10 cellular contexts compared by ENCODE assay signal in genomic region chr7:101172005-101172853, GRCh38. TPM values are rescaled to one million over a fixed set of nuclear protein-coding genes. Genes with fewer than 3 reads are reported as not detected.
DNase-seq lines count a peak whose midpoint lies in the region; ATAC-seq and TF ChIP-seq lines count a peak whose summit lies in the region.
"Had no signal": no experiment of that assay in that cellular context is flagged by ENCODE, and none has a peak within 500 bp of the region (broad histone marks: within the 10 kb centered on the region; RNA-seq: fewer than 3 reads in every experiment).

No MANE protein-coding gene starts in this region.

- no peak overlapping the region for H3K9ac ChIP-seq in MM.1S (ENCODE audit: low read length)

- peak overlapping the region; percentile 61 for H3K4me3 Mint-ChIP-seq in Calu3 (ENCODE audit: low read depth, unreplicated experiment)
- H3K4me3 Mint-ChIP-seq in WTC11, result peak overlapping the region; percentile 74
- H3K4me3 Mint-ChIP-seq in naive B cell, result peak overlapping the region in 6 of 8 donors; percentile 60 to 81 (median 66)

- H3K79me2 ChIP-seq in MM.1S (ENCODE audit: low read length), result no peaks in the 10 kb centered on the region

- H3K4me2 ChIP-seq in MM.1S (ENCODE audit: low read depth, low read length), result peak overlapping the region; percentile 29

- H3K9me3 ChIP-seq in MM.1S (replicated peaks; ENCODE audit: insufficient read depth, low read length), result no peaks in the 10 kb centered on the region
- H3K9me3 ChIP-seq in left lung, result no peaks in the 10 kb centered on the region

- POLR2A ChIA-PET in WTC11 (lab: Charles Lee), result interaction anchor here (0.9 to 2.0 kb wide), 4 partner anchors 10 to 28 kb away, joined by 3 to 15 read pairs (median 4); no protein-coding TSS in a partner anchor

- peak; percentile 13 for ATAC-seq in WTC11
- ATAC-seq in naive B cell (ENCODE audit: low read depth in 2 of 2), result peak; percentile 72 to 84
- no peak for ATAC-seq in GM18502 (IDR thresholded peaks at IDR 0.05; ENCODE audit: poor library complexity, unreplicated experiment)
- no peak for ATAC-seq in left lung

- H3K4me3 ChIP-seq in MM.1S (ENCODE audit: low read length) (no peak overlapping the region; the same call in 1 of the 2 replicates), left lung (no peak overlapping the region)

- CTCF ChIA-PET in Calu3 (lab: Charles Lee), result interaction anchor here (1.5 kb wide), 1 partner anchor 20 kb away, joined by 5 read pairs; no protein-coding TSS in a partner anchor
- CTCF ChIA-PET in WTC11 (lab: Charles Lee), result interaction anchor here (0.7 to 6.9 kb wide), 13 partner anchors 9 to 111 kb away, joined by 3 to 86 read pairs (median 16); partner anchors contain the start of gene AP1S1

- H3K4me1 Mint-ChIP-seq in Calu3 (ENCODE audit: low read depth, unreplicated experiment), result peaks cover 33% of the 10 kb centered on the region
- peaks cover 57% of the 10 kb centered on the region for H3K4me1 Mint-ChIP-seq in WTC11
- H3K4me1 Mint-ChIP-seq in naive B cell, result peaks cover 43 to 56% (median 53%) of the 10 kb centered on the region in 3 donors

- H3K9me3 Mint-ChIP-seq in Calu3 (ENCODE audit: low read depth, unreplicated experiment) (no peaks in the 10 kb centered on the region), WTC11 (no peaks in the 10 kb centered on the region), naive B cell (peaks cover 0 to 11% (median 4%) of the 10 kb centered on the region in 7 donors)

- peaks cover 20% of the 10 kb centered on the region for H3K36me3 Mint-ChIP-seq in Calu3 (ENCODE audit: insufficient read depth, unreplicated experiment)
- H3K36me3 Mint-ChIP-seq in WTC11, result no peaks in the 10 kb centered on the region
- H3K36me3 Mint-ChIP-seq in naive B cell, result peaks cover 0 to 42% of the 10 kb centered on the region in 2 donors

- intact Hi-C loops in Calu3 (cut with micrococcal nuclease; ENCODE audit: unreplicated experiment) (no loop called here), left lung (cut with DNase I) (no loop called here)

- DNase-seq in Calu3 (no peak), MM.1S (peak; percentile 41), WTC11 (ENCODE audit: low spot score) (peak; percentile 58), naive B cell (peak; percentile 59), activated gamma-delta T cell (lab: John Stamatoyannopoulos, UW) (no peak), left lung (no peak), NCI-H1694 treated with DMSO at 0.1 percent for 48 hours (lab: John Stamatoyannopoulos, UW) (no peak)
- DNase-seq: hippocampal formation; stimulated activated CD4-positive, alpha-beta T cell treated with anti-CD3 and anti-CD28 coated beads, Interleukin-15, amount 100 ng/mL, for 24 hours had no signal

- BruUV-seq in Calu3 (replicated peaks; lab: Mats Ljungman, UMichigan), result no TSS peak

- H3F3A ChIP-seq in MM.1S (ENCODE audit: insufficient read depth, low read length), result no peaks in the 10 kb centered on the region

- H4K20me1 ChIP-seq in MM.1S (ENCODE audit: insufficient read depth, low read length), result no peaks in the 10 kb centered on the region

- peaks cover 100% of the 10 kb centered on the region for H3K27me3 Mint-ChIP-seq in Calu3 (ENCODE audit: unreplicated experiment)
- H3K27me3 Mint-ChIP-seq in WTC11 (ENCODE audit: low read depth), result peaks cover 100% of the 10 kb centered on the region
- H3K27me3 Mint-ChIP-seq in naive B cell, result peaks cover 77 to 100% (median 95%) of the 10 kb centered on the region in 3 donors

- TF ChIP-seq CTCF in Calu3 (IDR thresholded peaks at IDR 0.05; ENCODE audit: unreplicated experiment) (no peak), MM.1S (IDR thresholded peaks at IDR 0.05; ENCODE audit: low read length) (no peak), WTC11 (IDR thresholded peaks at IDR 0.05) (no peak), left lung (IDR thresholded peaks at IDR 0.05) (no peak)

- no peak overlapping the region for H2AFZ ChIP-seq in MM.1S (ENCODE audit: low read length)

- no peaks in the 10 kb centered on the region for H3K9me2 ChIP-seq in MM.1S (replicated peaks; ENCODE audit: insufficient read depth, low read length)

- H3K27me3 ChIP-seq in MM.1S (replicated peaks; ENCODE audit: insufficient read depth, low read length) (peaks cover 96% of the 10 kb centered on the region), left lung (peaks cover 96 to 100% of the 10 kb centered on the region in 2 donors)

- H3K27ac ChIP-seq in MM.1S (ENCODE audit: low read length) (no peak overlapping the region), left lung (no peak overlapping the region)

- 0 out of 2 replicates have a peak, but pooled peaks cover 3% of the 10 kb centered on the region for H3K4me1 ChIP-seq in MM.1S (ENCODE audit: low read length)
- H3K4me1 ChIP-seq in left lung, result peaks cover 14 to 39% of the 10 kb centered on the region in 2 donors

- H3K27ac Mint-ChIP-seq in Calu3 (ENCODE audit: unreplicated experiment) (no peak overlapping the region), WTC11 (no peak overlapping the region), naive B cell (peak overlapping the region in 4 of 6 donors; percentile 49 to 95 (median 82))

- H3K36me3 ChIP-seq in MM.1S (replicated peaks; ENCODE audit: insufficient read depth, low read length) (no peaks in the 10 kb centered on the region), left lung (no peaks in the 10 kb centered on the region)

TF ChIP-seq in WTC11, 78 proteins besides CTCF, POLR2A, EP300 and RAD21 (continues in another document):
- TF ChIP-seq, protein P1, sequence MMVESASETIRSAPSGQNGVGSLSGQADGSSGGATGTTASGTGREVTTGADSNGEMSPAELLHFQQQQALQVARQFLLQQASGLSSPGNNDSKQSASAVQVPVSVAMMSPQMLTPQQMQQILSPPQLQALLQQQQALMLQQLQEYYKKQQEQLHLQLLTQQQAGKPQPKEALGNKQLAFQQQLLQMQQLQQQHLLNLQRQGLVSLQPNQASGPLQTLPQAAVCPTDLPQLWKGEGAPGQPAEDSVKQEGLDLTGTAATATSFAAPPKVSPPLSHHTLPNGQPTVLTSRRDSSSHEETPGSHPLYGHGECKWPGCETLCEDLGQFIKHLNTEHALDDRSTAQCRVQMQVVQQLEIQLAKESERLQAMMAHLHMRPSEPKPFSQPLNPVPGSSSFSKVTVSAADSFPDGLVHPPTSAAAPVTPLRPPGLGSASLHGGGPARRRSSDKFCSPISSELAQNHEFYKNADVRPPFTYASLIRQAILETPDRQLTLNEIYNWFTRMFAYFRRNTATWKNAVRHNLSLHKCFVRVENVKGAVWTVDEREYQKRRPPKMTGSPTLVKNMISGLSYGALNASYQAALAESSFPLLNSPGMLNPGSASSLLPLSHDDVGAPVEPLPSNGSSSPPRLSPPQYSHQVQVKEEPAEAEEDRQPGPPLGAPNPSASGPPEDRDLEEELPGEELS (CRISPR knock-in tag; IDR thresholded peaks at IDR 0.05), result peak; percentile 7; the same call in 1 of the 2 replicates
- TF ChIP-seq NR3C1 (CRISPR knock-in tag; conservative IDR thresholded peaks at IDR 0.05; ENCODE audit: low read depth) (no peak), TCF7 (CRISPR knock-in tag; IDR thresholded peaks at IDR 0.05; ENCODE audit: low read depth) (0 out of 2 replicates have a peak, but pooled peaks have one; percentile 18), NR1H2 (CRISPR knock-in tag; IDR thresholded peaks at IDR 0.05) (no peak), GTF2I (CRISPR knock-in tag; conservative IDR thresholded peaks at IDR 0.05) (no peak), MLX (CRISPR knock-in tag; IDR thresholded peaks at IDR 0.05) (no peak), ELF4 (CRISPR knock-in tag; IDR thresholded peaks at IDR 0.05; ENCODE audit: low read depth) (no peak), CREM (CRISPR knock-in tag; IDR thresholded peaks at IDR 0.05) (no peak)
- TF ChIP-seq, protein P2, sequence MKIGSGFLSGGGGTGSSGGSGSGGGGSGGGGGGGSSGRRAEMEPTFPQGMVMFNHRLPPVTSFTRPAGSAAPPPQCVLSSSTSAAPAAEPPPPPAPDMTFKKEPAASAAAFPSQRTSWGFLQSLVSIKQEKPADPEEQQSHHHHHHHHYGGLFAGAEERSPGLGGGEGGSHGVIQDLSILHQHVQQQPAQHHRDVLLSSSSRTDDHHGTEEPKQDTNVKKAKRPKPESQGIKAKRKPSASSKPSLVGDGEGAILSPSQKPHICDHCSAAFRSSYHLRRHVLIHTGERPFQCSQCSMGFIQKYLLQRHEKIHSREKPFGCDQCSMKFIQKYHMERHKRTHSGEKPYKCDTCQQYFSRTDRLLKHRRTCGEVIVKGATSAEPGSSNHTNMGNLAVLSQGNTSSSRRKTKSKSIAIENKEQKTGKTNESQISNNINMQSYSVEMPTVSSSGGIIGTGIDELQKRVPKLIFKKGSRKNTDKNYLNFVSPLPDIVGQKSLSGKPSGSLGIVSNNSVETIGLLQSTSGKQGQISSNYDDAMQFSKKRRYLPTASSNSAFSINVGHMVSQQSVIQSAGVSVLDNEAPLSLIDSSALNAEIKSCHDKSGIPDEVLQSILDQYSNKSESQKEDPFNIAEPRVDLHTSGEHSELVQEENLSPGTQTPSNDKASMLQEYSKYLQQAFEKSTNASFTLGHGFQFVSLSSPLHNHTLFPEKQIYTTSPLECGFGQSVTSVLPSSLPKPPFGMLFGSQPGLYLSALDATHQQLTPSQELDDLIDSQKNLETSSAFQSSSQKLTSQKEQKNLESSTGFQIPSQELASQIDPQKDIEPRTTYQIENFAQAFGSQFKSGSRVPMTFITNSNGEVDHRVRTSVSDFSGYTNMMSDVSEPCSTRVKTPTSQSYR (CRISPR knock-in tag; IDR thresholded peaks at IDR 0.05), result no peak

RNA-seq across cellular contexts. Expression of gene VGF, which starts 6.9 kb away (rescaled TPM):
- total RNA-seq in Calu3 (2022) (0.14 and 0.81 TPM in 2 replicates), WTC11 (2021) (5.2 to 6.4 TPM (median 5.6 TPM) in 3 replicates), left lung (not detected)
- not detected for polyA plus RNA-seq in naive B cell (ENCODE audit: low read depth in 6 of 6)

RNA-seq across cellular contexts. Expression of gene NAT16, which starts 7.9 kb away (rescaled TPM):
- total RNA-seq in Calu3 (2022) (not detected in 2 replicates), WTC11 (2021) (0.32 to 0.62 TPM (median 0.39 TPM) in 3 replicates), left lung (not detected)
- polyA plus RNA-seq in naive B cell (ENCODE audit: low read depth in 6 of 6), result not detected

RNA-seq across cellular contexts. Expression of gene AP1S1, which starts 18.0 kb away (rescaled TPM):
- total RNA-seq in Calu3 (2022) (45.6 and 61.6 TPM in 2 replicates), WTC11 (2021) (60.7 to 80.0 TPM (median 78.2 TPM) in 3 replicates), left lung (10 to 100 TPM; 39.4 to 48.7 TPM)
- polyA plus RNA-seq in naive B cell (ENCODE audit: low read depth in 6 of 6), result 10 to 100 TPM in 1 of 6 donors, 1 to 10 TPM in 5; 3.7 to 10.3 (median 4.9) TPM

RNA-seq across cellular contexts. Expression of gene MOGAT3, which starts 28.6 kb away (rescaled TPM):
- total RNA-seq in Calu3 (2022) (not detected in 2 replicates), WTC11 (2021) (0.81 to 0.92 TPM (median 0.82 TPM) in 3 replicates), left lung (not detected)
- polyA plus RNA-seq in naive B cell (ENCODE audit: low read depth in 6 of 6), result not detected

RNA-seq across cellular contexts. Expression of gene PLOD3, which starts 45.2 kb away (rescaled TPM):
- total RNA-seq in Calu3 (2022) (103 and 108 TPM in 2 replicates), WTC11 (2021) (45.3 to 48.3 TPM (median 48.1 TPM) in 3 replicates), left lung (100 to 1,000 TPM in 1 of 2 donors, 10 to 100 TPM in 1; 97.1 to 120 TPM)
- 10 to 100 TPM; 10.2 to 16.5 (median 10.5) TPM for polyA plus RNA-seq in naive B cell (ENCODE audit: low read depth in 6 of 6)

Comparison
In these comparisons a context has a peak if more than half of its experiments do, and no peak if none do; other contexts are left out.
1. DNase-seq: peak in MM.1S (single experiment), WTC11 (single experiment) and naive B cell (single experiment); none in Calu3 (single experiment), activated gamma-delta T cell (single experiment), left lung (0 of 2) and NCI-H1694 treated with DMSO at 0.1 percent for 48 hours (single experiment).
2. H3K27ac Mint-ChIP-seq: peak in naive B cell (4 of 6); none in Calu3 (single experiment) and WTC11 (single experiment).
3. ATAC-seq: peak in WTC11 (single experiment) and naive B cell (2 of 2); none in GM18502 (single experiment) and left lung (single experiment).
4. Peak in every context shown above with its lines, with median percentiles within 50 percentile points of each other: H3K4me3 Mint-ChIP-seq.